ENCODE assay signal across 19 cellular contexts in the genomic region with DNA sequence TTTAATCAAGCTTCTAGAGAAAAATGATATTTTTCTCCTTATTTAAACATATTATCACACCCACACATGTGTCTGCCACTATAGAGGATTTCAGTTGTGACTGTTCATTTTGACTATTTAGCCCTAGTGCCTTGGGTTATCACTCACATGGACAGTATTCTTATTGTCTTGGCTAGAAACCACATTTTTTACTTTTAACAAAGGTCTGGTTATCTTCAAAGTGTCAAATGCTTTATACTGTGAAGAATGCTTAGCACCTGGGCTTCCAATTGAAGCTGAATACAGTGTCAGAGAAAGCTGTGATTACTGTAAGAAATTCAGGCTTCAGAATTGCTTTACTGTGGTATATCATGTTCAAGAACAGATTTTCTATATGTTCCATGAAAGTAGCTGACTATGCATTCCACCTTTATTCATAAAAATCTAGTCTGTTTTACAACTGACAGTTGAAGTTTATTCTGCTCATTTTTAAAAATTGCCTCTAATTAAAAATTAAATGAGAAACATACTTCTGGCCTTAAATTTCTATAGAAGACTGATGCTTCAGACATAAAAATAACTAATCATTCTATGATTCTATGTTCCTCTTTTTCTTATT.
"Had no signal": no experiment of that assay in that cellular context is flagged by ENCODE, and none has a peak within 500 bp of the region (broad histone marks: within the 10 kb centered on the region; RNA-seq: fewer than 3 reads in every experiment).

No MANE protein-coding gene starts in this region.

- H3K27ac ChIP-seq: esophagus squamous epithelium, foreskin keratinocyte, heart right ventricle, pancreas, suprapubic skin, thyroid gland, upper lobe of left lung had no signal

- DNase-seq: cortex of kidney; effector memory CD4-positive, alpha-beta T cell; esophagus squamous epithelium; foreskin keratinocyte; heart right ventricle; hypothalamus; kidney glomerular epithelial cell; naive thymus-derived CD8-positive, alpha-beta T cell; occipital lobe; pancreas; right cardiac atrium; stimulated activated CD4-positive, alpha-beta T cell treated with anti-CD3 and anti-CD28 coated beads, Interleukin-4, amount 100 ng/mL, for 1 hour; stimulated activated CD8-positive, alpha-beta memory T cell treated with anti-CD3 and anti-CD28 coated beads, Interleukin-4, amount 100 ng/mL, for 48 hours; stimulated activated naive CD8-positive, alpha-beta T cell treated with anti-CD3 and anti-CD28 coated beads, Interleukin-15, Interleukin-2, amounts not matched to agents 100 U/mL and 50 U/mL, for 24 hours; thyroid gland; upper lobe of left lung had no signal

- H3K36me3 ChIP-seq: esophagus squamous epithelium, heart right ventricle, pancreas, suprapubic skin, thyroid gland, upper lobe of left lung had no signal

- FAIRE-seq: islet of Langerhans had no signal

- H3K4me1 ChIP-seq: foreskin keratinocyte, pancreas, suprapubic skin, thyroid gland, upper lobe of left lung had no signal

- H3K27me3 ChIP-seq: esophagus squamous epithelium, foreskin keratinocyte, heart right ventricle, pancreas, suprapubic skin, thyroid gland, upper lobe of left lung had no signal

- H3K9me3 ChIP-seq: esophagus squamous epithelium, heart right ventricle, pancreas, suprapubic skin, thyroid gland, upper lobe of left lung had no signal

- H3K4me3 ChIP-seq: esophagus squamous epithelium, heart right ventricle, pancreas, suprapubic skin, thyroid gland, upper lobe of left lung had no signal

- ATAC-seq: foreskin keratinocyte; heart right ventricle; naive thymus-derived CD8-positive, alpha-beta T cell; pancreas; right cardiac atrium; stimulated activated effector memory CD8-positive, alpha-beta T cell treated with anti-CD3 and anti-CD28 coated beads, Interleukin-12 subunit alpha, Interleukin-12 subunit beta, amount 100 ng/mL, for 72 hours; stimulated activated naive CD8-positive, alpha-beta T cell treated with anti-CD3 and anti-CD28 coated beads, Interleukin-15, Interleukin-2, amounts not matched to agents 100 U/mL and 50 U/mL, for 24 hours had no signal
